Comparison of ENCODE assay signal across 1 cellular context in the genomic region with DNA sequence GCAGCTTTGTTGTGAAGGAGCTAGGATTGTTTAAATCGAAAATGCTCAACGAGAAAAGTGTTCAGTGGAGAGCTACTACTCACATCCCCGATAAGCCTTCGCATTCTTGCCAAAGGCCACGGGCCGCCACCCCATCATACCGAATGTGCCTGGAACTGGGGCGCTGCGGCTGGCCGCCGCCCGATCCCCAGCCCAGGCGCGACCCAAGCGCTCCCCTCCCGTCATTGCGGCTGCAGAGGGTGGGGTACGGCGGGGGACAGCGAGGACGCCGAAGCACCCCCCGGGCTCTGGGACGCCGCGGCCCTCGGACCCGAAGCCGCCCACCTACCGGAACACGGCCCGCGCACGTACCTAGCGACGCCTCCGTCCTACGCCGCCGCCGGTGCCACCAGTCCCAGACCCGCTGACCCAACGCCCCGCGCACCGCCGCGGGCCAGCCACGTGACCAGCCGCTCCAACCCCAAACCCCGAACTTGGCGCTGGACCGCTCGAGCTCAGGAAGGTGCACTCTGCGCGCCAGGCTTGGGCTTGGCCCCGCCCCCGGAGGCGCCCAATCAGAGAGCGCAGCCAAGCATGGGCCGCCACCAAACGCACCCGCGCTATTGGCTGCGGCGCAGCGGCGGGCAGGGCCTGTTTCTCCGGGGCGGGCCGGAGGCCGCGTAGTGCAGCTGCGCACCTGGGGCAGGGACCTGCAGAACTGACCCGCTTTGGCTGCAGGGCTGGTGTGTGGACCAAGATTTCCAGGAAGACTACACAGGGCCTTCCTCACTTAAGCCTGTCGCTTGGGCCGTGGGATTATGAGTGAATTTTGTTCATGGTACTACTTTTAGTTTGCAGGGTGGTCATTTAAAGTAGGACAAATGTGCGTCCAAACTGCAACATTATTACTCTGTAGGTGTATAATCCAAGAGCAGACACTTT.
TF ChIP-seq lines count a peak whose summit lies in the region.

A gene (minus strand): TSS at position 530 of the 921 bp plus-strand sequence. CDS start 7,569 bp downstream, outside the sequence.

TF ChIP-seq in HepG2, 621 proteins besides CTCF, POLR2A, EP300 and RAD21 (continued from another document and continues in another):
- TF ChIP-seq, protein P1, sequence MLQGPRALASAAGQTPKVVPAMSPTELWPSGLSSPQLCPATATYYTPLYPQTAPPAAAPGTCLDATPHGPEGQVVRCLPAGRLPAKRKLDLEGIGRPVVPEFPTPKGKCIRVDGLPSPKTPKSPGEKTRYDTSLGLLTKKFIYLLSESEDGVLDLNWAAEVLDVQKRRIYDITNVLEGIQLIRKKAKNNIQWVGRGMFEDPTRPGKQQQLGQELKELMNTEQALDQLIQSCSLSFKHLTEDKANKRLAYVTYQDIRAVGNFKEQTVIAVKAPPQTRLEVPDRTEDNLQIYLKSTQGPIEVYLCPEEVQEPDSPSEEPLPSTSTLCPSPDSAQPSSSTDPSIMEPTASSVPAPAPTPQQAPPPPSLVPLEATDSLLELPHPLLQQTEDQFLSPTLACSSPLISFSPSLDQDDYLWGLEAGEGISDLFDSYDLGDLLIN (CRISPR knock-in tag; IDR thresholded peaks at IDR 0.05; ENCODE audit: borderline replicate concordance): peak; percentile 60; the same call in 1 of the 2 replicates
- TF ChIP-seq CCDC6 (CRISPR knock-in tag; IDR thresholded peaks at IDR 0.05): peak; percentile 85
- peak; percentile 13; the same call in 1 of the 2 replicates for TF ChIP-seq ZNF331 (CRISPR knock-in tag; IDR thresholded peaks at IDR 0.05)
- peak; percentile 83; the same call in 1 of the 2 replicates for TF ChIP-seq MAF1 (CRISPR knock-in tag; IDR thresholded peaks at IDR 0.05; ENCODE audit: borderline replicate concordance)
- no peak for TF ChIP-seq ZNF550 (CRISPR knock-in tag; IDR thresholded peaks at IDR 0.05; ENCODE audit: borderline replicate concordance)
- peak; percentile 67 for TF ChIP-seq ZNF747 (CRISPR knock-in tag; IDR thresholded peaks at IDR 0.05; ENCODE audit: borderline replicate concordance)
- TF ChIP-seq PRPF4 (IDR thresholded peaks at IDR 0.05; ENCODE audit: low read depth, low read length, poor library complexity, severe bottlenecking): no peak
- no peak for TF ChIP-seq MBD4 (IDR thresholded peaks at IDR 0.05; ENCODE audit: borderline replicate concordance, low read length)
- TF ChIP-seq GATAD1 (CRISPR knock-in tag; IDR thresholded peaks at IDR 0.05): peak; percentile 36; the same call in 1 of the 2 replicates
- TF ChIP-seq, protein P2, sequence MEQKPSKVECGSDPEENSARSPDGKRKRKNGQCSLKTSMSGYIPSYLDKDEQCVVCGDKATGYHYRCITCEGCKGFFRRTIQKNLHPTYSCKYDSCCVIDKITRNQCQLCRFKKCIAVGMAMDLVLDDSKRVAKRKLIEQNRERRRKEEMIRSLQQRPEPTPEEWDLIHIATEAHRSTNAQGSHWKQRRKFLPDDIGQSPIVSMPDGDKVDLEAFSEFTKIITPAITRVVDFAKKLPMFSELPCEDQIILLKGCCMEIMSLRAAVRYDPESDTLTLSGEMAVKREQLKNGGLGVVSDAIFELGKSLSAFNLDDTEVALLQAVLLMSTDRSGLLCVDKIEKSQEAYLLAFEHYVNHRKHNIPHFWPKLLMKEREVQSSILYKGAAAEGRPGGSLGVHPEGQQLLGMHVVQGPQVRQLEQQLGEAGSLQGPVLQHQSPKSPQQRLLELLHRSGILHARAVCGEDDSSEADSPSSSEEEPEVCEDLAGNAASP (CRISPR knock-in tag; IDR thresholded peaks at IDR 0.05; ENCODE audit: borderline replicate concordance): no peak
- TF ChIP-seq TRIM24 (CRISPR knock-in tag; IDR thresholded peaks at IDR 0.05): no peak
- TF ChIP-seq, protein P3, sequence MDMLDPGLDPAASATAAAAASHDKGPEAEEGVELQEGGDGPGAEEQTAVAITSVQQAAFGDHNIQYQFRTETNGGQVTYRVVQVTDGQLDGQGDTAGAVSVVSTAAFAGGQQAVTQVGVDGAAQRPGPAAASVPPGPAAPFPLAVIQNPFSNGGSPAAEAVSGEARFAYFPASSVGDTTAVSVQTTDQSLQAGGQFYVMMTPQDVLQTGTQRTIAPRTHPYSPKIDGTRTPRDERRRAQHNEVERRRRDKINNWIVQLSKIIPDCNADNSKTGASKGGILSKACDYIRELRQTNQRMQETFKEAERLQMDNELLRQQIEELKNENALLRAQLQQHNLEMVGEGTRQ (IDR thresholded peaks at IDR 0.05; ENCODE audit: low read depth, low read length): peak; percentile 81
- TF ChIP-seq, protein P3 (CRISPR knock-in tag; IDR thresholded peaks at IDR 0.05; ENCODE audit: borderline replicate concordance): peak; percentile 92
- TF ChIP-seq, protein P4, sequence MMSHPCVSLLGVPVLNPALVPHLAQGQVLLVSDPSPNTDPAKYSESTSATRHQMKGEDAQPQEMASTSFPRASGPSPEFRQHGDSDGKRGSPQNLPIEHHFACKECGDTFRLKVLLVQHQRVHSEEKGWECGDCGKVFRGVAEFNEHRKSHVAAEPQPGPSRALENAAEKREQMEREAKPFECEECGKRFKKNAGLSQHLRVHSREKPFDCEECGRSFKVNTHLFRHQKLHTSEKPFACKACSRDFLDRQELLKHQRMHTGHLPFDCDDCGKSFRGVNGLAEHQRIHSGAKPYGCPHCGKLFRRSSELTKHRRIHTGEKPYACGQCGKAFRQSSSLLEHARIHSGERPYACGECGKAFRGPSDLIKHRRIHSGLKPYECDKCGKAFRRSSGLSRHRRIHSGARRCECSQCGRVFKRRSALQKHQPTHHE (CRISPR knock-in tag; IDR thresholded peaks at IDR 0.05; ENCODE audit: borderline replicate concordance): peak; percentile 79; the same call in 1 of the 2 replicates
- TF ChIP-seq, protein P5, sequence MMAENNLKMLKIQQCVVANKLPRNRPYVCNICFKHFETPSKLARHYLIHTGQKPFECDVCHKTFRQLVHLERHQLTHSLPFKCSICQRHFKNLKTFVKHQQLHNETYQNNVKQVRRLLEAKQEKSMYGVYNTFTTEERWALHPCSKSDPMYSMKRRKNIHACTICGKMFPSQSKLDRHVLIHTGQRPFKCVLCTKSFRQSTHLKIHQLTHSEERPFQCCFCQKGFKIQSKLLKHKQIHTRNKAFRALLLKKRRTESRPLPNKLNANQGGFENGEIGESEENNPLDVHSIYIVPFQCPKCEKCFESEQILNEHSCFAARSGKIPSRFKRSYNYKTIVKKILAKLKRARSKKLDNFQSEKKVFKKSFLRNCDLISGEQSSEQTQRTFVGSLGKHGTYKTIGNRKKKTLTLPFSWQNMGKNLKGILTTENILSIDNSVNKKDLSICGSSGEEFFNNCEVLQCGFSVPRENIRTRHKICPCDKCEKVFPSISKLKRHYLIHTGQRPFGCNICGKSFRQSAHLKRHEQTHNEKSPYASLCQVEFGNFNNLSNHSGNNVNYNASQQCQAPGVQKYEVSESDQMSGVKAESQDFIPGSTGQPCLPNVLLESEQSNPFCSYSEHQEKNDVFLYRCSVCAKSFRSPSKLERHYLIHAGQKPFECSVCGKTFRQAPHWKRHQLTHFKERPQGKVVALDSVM (CRISPR knock-in tag; IDR thresholded peaks at IDR 0.05): no peak; the same call in 1 of the 2 replicates
- peak; percentile 70; the same call in 1 of the 2 replicates for TF ChIP-seq ZNF232 (CRISPR knock-in tag; IDR thresholded peaks at IDR 0.05; ENCODE audit: borderline replicate concordance)
- TF ChIP-seq CBX1 (IDR thresholded peaks at IDR 0.05; ENCODE audit: low read depth): no peak
- no peak for TF ChIP-seq ZNF3 (CRISPR knock-in tag; IDR thresholded peaks at IDR 0.05)
- TF ChIP-seq CBX2 (IDR thresholded peaks at IDR 0.05; ENCODE audit: low read depth, low read length): no peak
- TF ChIP-seq CBX2 (CRISPR knock-in tag; IDR thresholded peaks at IDR 0.05; ENCODE audit: low read depth): no peak
- no peak for TF ChIP-seq PHF5A (CRISPR knock-in tag; IDR thresholded peaks at IDR 0.05; ENCODE audit: low read depth, unreplicated experiment)
- TF ChIP-seq MAZ (IDR thresholded peaks at IDR 0.05; ENCODE audit: borderline replicate concordance, low read depth, low read length): no peak
- peak; percentile 85; the same call in 1 of the 2 replicates for TF ChIP-seq MAZ (CRISPR knock-in tag; IDR thresholded peaks at IDR 0.05; ENCODE audit: low read depth)
- peak; percentile 84 for TF ChIP-seq PHF8 (CRISPR knock-in tag; IDR thresholded peaks at IDR 0.05)
- peak; percentile 82 for TF ChIP-seq RAD51 (IDR thresholded peaks at IDR 0.05; ENCODE audit: borderline replicate concordance)
- peak; percentile 67 for TF ChIP-seq ZNF792 (CRISPR knock-in tag; IDR thresholded peaks at IDR 0.05)
- no peak; the same call in 1 of the 2 replicates for TF ChIP-seq RNF2 (conservative IDR thresholded peaks at IDR 0.05; ENCODE audit: low read depth)
- TF ChIP-seq, protein P6, sequence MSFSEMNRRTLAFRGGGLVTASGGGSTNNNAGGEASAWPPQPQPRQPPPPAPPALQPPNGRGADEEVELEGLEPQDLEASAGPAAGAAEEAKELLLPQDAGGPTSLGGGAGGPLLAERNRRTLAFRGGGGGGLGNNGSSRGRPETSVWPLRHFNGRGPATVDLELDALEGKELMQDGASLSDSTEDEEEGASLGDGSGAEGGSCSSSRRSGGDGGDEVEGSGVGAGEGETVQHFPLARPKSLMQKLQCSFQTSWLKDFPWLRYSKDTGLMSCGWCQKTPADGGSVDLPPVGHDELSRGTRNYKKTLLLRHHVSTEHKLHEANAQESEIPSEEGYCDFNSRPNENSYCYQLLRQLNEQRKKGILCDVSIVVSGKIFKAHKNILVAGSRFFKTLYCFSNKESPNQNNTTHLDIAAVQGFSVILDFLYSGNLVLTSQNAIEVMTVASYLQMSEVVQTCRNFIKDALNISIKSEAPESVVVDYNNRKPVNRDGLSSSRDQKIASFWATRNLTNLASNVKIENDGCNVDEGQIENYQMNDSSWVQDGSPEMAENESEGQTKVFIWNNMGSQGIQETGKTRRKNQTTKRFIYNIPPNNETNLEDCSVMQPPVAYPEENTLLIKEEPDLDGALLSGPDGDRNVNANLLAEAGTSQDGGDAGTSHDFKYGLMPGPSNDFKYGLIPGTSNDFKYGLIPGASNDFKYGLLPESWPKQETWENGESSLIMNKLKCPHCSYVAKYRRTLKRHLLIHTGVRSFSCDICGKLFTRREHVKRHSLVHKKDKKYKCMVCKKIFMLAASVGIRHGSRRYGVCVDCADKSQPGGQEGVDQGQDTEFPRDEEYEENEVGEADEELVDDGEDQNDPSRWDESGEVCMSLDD (CRISPR knock-in tag; IDR thresholded peaks at IDR 0.05; ENCODE audit: borderline replicate concordance): peak; percentile 78
- no peak for TF ChIP-seq FLYWCH1 (CRISPR knock-in tag; IDR thresholded peaks at IDR 0.05)
- peak; percentile 73 for TF ChIP-seq HNRNPH1 (optimal IDR thresholded peaks at IDR 0.05; ENCODE audit: low read depth, low read length)
- no peak for TF ChIP-seq TBL1XR1 (IDR thresholded peaks at IDR 0.05; ENCODE audit: borderline replicate concordance, low read length, partially characterized antibody)
- no peak for TF ChIP-seq ZNF7 (CRISPR knock-in tag; IDR thresholded peaks at IDR 0.05)
- TF ChIP-seq, protein P7, sequence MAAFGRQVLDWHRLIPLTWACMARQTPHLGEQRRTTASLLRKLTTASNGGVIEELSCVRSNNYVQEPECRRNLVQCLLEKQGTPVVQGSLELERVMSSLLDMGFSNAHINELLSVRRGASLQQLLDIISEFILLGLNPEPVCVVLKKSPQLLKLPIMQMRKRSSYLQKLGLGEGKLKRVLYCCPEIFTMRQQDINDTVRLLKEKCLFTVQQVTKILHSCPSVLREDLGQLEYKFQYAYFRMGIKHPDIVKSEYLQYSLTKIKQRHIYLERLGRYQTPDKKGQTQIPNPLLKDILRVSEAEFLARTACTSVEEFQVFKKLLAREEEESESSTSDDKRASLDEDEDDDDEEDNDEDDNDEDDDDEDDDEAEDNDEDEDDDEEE (CRISPR knock-in tag; IDR thresholded peaks at IDR 0.05): no peak; the same call in 1 of the 2 replicates
- TF ChIP-seq MAFF (IDR thresholded peaks at IDR 0.05; ENCODE audit: low read depth, low read length): no peak
- peak; percentile 80 for TF ChIP-seq ZNF776 (CRISPR knock-in tag; IDR thresholded peaks at IDR 0.05)
- peak; percentile 41; the same call in 1 of the 2 replicates for TF ChIP-seq TARDBP (CRISPR knock-in tag; IDR thresholded peaks at IDR 0.05)
- peak; percentile 80 for TF ChIP-seq YEATS4 (CRISPR knock-in tag; IDR thresholded peaks at IDR 0.05; ENCODE audit: borderline replicate concordance)
- peak; percentile 75; the same call in 1 of the 2 replicates for TF ChIP-seq BRCA1 (CRISPR knock-in tag; IDR thresholded peaks at IDR 0.05)
- TF ChIP-seq RORA (CRISPR knock-in tag; IDR thresholded peaks at IDR 0.05): no peak
- no peak for TF ChIP-seq STAG1 (CRISPR knock-in tag; IDR thresholded peaks at IDR 0.05)
- TF ChIP-seq, protein P8, sequence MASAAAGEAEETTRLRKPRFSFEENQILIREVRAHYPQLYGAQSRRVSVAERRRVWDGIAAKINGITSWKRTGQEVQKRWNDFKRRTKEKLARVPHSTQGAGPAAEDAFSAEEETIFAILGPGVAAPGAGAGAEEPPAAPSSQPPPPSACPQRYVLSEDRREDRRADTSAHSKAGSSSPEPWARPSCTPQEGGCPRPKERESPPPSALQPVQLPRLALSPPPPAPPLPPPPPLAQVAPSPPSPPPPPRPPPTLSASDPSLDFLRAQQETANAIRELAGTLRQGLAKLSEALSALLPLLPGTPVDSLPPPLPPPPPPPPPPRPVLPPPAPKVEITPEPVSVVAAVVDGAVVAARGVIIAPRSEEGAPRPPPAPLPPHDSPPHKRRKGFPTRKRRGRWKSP (CRISPR knock-in tag; IDR thresholded peaks at IDR 0.05): peak; percentile 95
- TF ChIP-seq, protein P9, sequence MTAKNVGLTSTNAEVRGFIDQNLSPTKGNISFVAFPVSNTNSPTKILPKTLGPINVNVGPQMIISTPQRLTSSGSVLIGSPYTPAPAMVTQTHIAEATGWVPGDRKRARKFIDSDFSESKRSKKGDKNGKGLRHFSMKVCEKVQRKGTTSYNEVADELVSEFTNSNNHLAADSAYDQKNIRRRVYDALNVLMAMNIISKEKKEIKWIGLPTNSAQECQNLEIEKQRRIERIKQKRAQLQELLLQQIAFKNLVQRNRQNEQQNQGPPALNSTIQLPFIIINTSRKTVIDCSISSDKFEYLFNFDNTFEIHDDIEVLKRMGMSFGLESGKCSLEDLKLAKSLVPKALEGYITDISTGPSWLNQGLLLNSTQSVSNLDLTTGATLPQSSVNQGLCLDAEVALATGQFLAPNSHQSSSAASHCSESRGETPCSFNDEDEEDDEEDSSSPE (CRISPR knock-in tag; IDR thresholded peaks at IDR 0.05): peak; percentile 96
- TF ChIP-seq KAT7 (CRISPR knock-in tag; IDR thresholded peaks at IDR 0.05; ENCODE audit: borderline replicate concordance): peak; percentile 79; the same call in 1 of the 2 replicates
- 0 out of 2 replicates have a peak, but pooled peaks have one; percentile 13 for TF ChIP-seq HNF4G (IDR thresholded peaks at IDR 0.05; ENCODE audit: borderline replicate concordance, low read depth, low read length)
- TF ChIP-seq HNF4G (CRISPR knock-in tag; IDR thresholded peaks at IDR 0.05; ENCODE audit: borderline replicate concordance, low read depth): 0 out of 2 replicates have a peak, but pooled peaks have one; percentile 28
- TF ChIP-seq NR2F1 (CRISPR knock-in tag; IDR thresholded peaks at IDR 0.05): no peak
- TF ChIP-seq ZZZ3 (CRISPR knock-in tag; IDR thresholded peaks at IDR 0.05; ENCODE audit: borderline replicate concordance): no peak
- 0 out of 2 replicates have a peak, but pooled peaks have one; percentile 30 for TF ChIP-seq ZNF674 (CRISPR knock-in tag; IDR thresholded peaks at IDR 0.05; ENCODE audit: low read depth)
